In genomic region chr11:72763823-72764222, GRCh38 we compare ENCODE assay signal across 1 cellular context.
TF ChIP-seq lines count a peak whose summit lies in the region.

No MANE protein-coding gene starts in this region.

TF ChIP-seq in H1, 55 proteins besides CTCF, POLR2A, EP300 and RAD21:
- no peak for TF ChIP-seq FOSL1 (IDR thresholded peaks at IDR 0.05; ENCODE audit: insufficient read depth, low read depth, low read length)
TF ChIP-seq in H1: peak in this region for 0.
